1 cellular context compared by ENCODE assay signal in genomic region chr19:35648017-35648961, GRCh38.
TF ChIP-seq lines count a peak whose summit lies in the region.

Gene COX6B1, plus strand, starts transcription at chr19:35648323. Its CDS starts 2,921 bp downstream, at chr19:35651244.

TF ChIP-seq in A549, 52 proteins besides CTCF, POLR2A, EP300 and RAD21 (continued from another document):
- TF ChIP-seq BCL3 (IDR thresholded peaks at IDR 0.05) (peak; percentile 78; the same call in 2 of the 3 replicates), RARB (CRISPR knock-in tag; IDR thresholded peaks at IDR 0.05) (no peak), POLR2AphosphoS2 (conservative IDR thresholded peaks at IDR 0.05; ENCODE audit: low read length) (no peak), HEYL (CRISPR knock-in tag; IDR thresholded peaks at IDR 0.05) (no peak), SREBF2 (IDR thresholded peaks at IDR 0.05) (no peak; the same call in 1 of the 2 replicates), JUNB (IDR thresholded peaks at IDR 0.05) (no peak), HOXB5 (CRISPR knock-in tag; IDR thresholded peaks at IDR 0.05) (peak; percentile 6; the same call in 1 of the 2 replicates), NR3C1 (IDR thresholded peaks at IDR 0.05) (no peak), ZFP36 (IDR thresholded peaks at IDR 0.05; ENCODE audit: borderline replicate concordance, partially characterized antibody) (peak; percentile 36), CEBPB (IDR thresholded peaks at IDR 0.05) (no peak), PHF8 (IDR thresholded peaks at IDR 0.05; ENCODE audit: borderline replicate concordance, low read depth) (peak; percentile 80; the same call in 1 of the 2 replicates), HOXB13 (CRISPR knock-in tag; IDR thresholded peaks at IDR 0.05; ENCODE audit: low read depth) (no peak), CHD4 (IDR thresholded peaks at IDR 0.05; ENCODE audit: borderline replicate concordance) (no peak), EHF (CRISPR knock-in tag; IDR thresholded peaks at IDR 0.05) (no peak), KDM5A (IDR thresholded peaks at IDR 0.05) (peak; percentile 55; the same call in 1 of the 2 replicates), HDAC2 (IDR thresholded peaks at IDR 0.05) (no peak), MAFK (IDR thresholded peaks at IDR 0.05; ENCODE audit: partially characterized antibody) (peak; percentile 2), EHMT2 (IDR thresholded peaks at IDR 0.05; ENCODE audit: low read depth) (no peak), RNF2 (IDR thresholded peaks at IDR 0.05; ENCODE audit: borderline replicate concordance, low read depth) (no peak), CBX2 (IDR thresholded peaks at IDR 0.05; ENCODE audit: borderline replicate concordance, low read depth) (no peak), ZNF302 (CRISPR knock-in tag; IDR thresholded peaks at IDR 0.05) (no peak), FOXS1 (CRISPR knock-in tag; IDR thresholded peaks at IDR 0.05) (no peak), TP53 (CRISPR knock-in tag; IDR thresholded peaks at IDR 0.05) (no peak), ZC3H11A (IDR thresholded peaks at IDR 0.05) (peak; percentile 2; the same call in 1 of the 2 replicates), CHD2 (IDR thresholded peaks at IDR 0.05; ENCODE audit: low read length, partially characterized antibody) (no peak), JUN (IDR thresholded peaks at IDR 0.05) (peak; percentile 84 to 89), KDM1A (IDR thresholded peaks at IDR 0.05; ENCODE audit: low read depth) (no peak), CBX8 (IDR thresholded peaks at IDR 0.05) (no peak), TFCP2L1 (CRISPR knock-in tag; IDR thresholded peaks at IDR 0.05) (no peak), RCOR1 (IDR thresholded peaks at IDR 0.05; ENCODE audit: low read depth, low read length) (no peak), MYC (IDR thresholded peaks at IDR 0.05; ENCODE audit: borderline replicate concordance, low read length) (no peak), ESRRA (IDR thresholded peaks at IDR 0.05; ENCODE audit: borderline replicate concordance, low read length) (0 out of 2 replicates have a peak, but pooled peaks have one; percentile 27), PBX3 (IDR thresholded peaks at IDR 0.05) (peak; percentile 94), ZSCAN20 (CRISPR knock-in tag; IDR thresholded peaks at IDR 0.05) (no peak)
- TF ChIP-seq, protein P1, sequence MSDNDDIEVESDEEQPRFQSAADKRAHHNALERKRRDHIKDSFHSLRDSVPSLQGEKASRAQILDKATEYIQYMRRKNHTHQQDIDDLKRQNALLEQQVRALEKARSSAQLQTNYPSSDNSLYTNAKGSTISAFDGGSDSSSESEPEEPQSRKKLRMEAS (IDR thresholded peaks at IDR 0.05): peak; percentile 69
- TF ChIP-seq, protein P2, sequence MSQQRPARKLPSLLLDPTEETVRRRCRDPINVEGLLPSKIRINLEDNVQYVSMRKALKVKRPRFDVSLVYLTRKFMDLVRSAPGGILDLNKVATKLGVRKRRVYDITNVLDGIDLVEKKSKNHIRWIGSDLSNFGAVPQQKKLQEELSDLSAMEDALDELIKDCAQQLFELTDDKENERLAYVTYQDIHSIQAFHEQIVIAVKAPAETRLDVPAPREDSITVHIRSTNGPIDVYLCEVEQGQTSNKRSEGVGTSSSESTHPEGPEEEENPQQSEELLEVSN (IDR thresholded peaks at IDR 0.05; ENCODE audit: borderline replicate concordance, low read depth): peak; percentile 69; the same call in 1 of the 2 replicates
- TF ChIP-seq, protein P3, sequence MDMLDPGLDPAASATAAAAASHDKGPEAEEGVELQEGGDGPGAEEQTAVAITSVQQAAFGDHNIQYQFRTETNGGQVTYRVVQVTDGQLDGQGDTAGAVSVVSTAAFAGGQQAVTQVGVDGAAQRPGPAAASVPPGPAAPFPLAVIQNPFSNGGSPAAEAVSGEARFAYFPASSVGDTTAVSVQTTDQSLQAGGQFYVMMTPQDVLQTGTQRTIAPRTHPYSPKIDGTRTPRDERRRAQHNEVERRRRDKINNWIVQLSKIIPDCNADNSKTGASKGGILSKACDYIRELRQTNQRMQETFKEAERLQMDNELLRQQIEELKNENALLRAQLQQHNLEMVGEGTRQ (IDR thresholded peaks at IDR 0.05): no peak
